Comparison of ENCODE assay signal across 7 cellular contexts in the genomic region with DNA sequence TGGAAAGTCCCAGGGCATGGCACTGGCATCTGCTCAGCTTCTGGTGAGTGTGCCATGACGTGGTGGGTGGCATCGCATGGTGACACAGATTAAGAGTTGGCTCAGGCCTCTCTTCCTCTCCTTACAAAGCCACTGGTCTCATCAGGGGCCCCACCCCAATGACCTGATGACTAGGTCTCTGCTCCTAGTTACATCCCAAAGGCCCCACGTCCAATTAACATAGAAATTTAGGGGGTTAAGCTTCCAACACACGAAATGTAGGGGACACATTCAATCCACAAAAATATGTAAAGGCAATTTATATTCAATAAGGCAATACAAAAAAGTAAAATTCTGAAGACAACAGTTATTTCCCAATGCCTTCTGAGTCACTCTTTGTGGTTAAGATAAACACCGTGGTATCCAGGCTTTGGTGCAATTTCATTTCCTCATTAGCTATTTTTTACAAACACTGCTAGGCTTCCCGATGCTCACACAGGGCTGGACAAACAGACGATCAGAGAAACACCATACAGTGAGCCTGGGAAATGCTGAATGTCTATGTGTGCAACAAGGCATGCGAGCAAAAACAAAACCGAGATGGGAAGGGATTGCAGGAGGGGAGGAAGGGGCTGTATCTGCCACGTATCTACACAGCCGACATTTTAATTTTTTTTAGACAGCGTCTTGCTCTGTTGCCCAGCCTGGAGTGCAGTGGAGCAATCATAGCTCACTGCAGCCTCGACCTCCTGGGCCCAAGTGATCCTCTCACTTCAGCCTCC.
DNase-seq lines count a peak whose midpoint lies in the region; ATAC-seq and TF ChIP-seq lines count a peak whose summit lies in the region.

No MANE protein-coding gene starts in this region.

- no peak overlapping the region for H3K4me3 ChIP-seq in breast epithelium

- H3K27ac ChIP-seq in breast epithelium = peak overlapping the region; percentile 84 to 87

- peak in 1 of 2 donors; percentile 39 for DNase-seq in breast epithelium (ENCODE audit: low spot score in 2 of 2)
- peak; percentile 87 for DNase-seq in mesenteric fat pad (ENCODE audit: low spot score)
- no peak for DNase-seq in middle frontal gyrus (ENCODE audit: extremely low spot score, low spot score)
- DNase-seq in NCI-H1105 treated with DMSO at 0.1 percent for 48 hours (lab: John Stamatoyannopoulos, UW) = no peak

- H3K27me3 ChIP-seq in breast epithelium = no peaks in the 10 kb centered on the region

- peaks cover 0 to 4% of the 10 kb centered on the region in 2 donors for H3K4me1 ChIP-seq in breast epithelium

- no peak for TF ChIP-seq POLR2A in breast epithelium (IDR thresholded peaks at IDR 0.05)

- intact Hi-C loops in breast epithelium (cut with DNase I; ENCODE audit: low total_unique reads) = no loop called here

- ATAC-seq in GM18858 (IDR thresholded peaks at IDR 0.05; ENCODE audit: unreplicated experiment) (peak; percentile 28), HG03159 (IDR thresholded peaks at IDR 0.05; ENCODE audit: unreplicated experiment) (peak; percentile 36), SK-N-SH treated with all-trans-retinoic acid at 6 μM for 48 hours (peak; percentile 25)

- no peaks in the 10 kb centered on the region for H3K9me3 ChIP-seq in breast epithelium

- TF ChIP-seq CTCF in breast epithelium (IDR thresholded peaks at IDR 0.05) = no peak

- no peaks in the 10 kb centered on the region for H3K36me3 ChIP-seq in breast epithelium

TF ChIP-seq in SK-N-SH treated with all-trans-retinoic acid at 6 μM for 48 hours, 23 proteins besides CTCF, POLR2A, EP300 and RAD21:
- TF ChIP-seq, protein P1, sequence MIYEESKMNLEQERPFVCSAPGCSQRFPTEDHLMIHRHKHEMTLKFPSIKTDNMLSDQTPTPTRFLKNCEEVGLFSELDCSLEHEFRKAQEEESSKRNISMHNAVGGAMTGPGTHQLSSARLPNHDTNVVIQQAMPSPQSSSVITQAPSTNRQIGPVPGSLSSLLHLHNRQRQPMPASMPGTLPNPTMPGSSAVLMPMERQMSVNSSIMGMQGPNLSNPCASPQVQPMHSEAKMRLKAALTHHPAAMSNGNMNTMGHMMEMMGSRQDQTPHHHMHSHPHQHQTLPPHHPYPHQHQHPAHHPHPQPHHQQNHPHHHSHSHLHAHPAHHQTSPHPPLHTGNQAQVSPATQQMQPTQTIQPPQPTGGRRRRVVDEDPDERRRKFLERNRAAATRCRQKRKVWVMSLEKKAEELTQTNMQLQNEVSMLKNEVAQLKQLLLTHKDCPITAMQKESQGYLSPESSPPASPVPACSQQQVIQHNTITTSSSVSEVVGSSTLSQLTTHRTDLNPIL (CRISPR knock-in tag; IDR thresholded peaks at IDR 0.05; ENCODE audit: low read depth) = no peak
- TF ChIP-seq GLIS3 (CRISPR knock-in tag; IDR thresholded peaks at IDR 0.05) (no peak), ZFP3 (CRISPR knock-in tag; IDR thresholded peaks at IDR 0.05) (no peak), TOX (CRISPR knock-in tag; IDR thresholded peaks at IDR 0.05; ENCODE audit: borderline replicate concordance) (no peak), ESRRG (CRISPR knock-in tag; IDR thresholded peaks at IDR 0.05) (no peak), RARB (CRISPR knock-in tag; IDR thresholded peaks at IDR 0.05) (no peak), ZNF565 (CRISPR knock-in tag; conservative IDR thresholded peaks at IDR 0.05; ENCODE audit: low read depth) (no peak), ISL1 (CRISPR knock-in tag; IDR thresholded peaks at IDR 0.05) (no peak), ARNTL (CRISPR knock-in tag; IDR thresholded peaks at IDR 0.05; ENCODE audit: borderline replicate concordance, low read depth) (no peak)
- TF ChIP-seq, protein P2, sequence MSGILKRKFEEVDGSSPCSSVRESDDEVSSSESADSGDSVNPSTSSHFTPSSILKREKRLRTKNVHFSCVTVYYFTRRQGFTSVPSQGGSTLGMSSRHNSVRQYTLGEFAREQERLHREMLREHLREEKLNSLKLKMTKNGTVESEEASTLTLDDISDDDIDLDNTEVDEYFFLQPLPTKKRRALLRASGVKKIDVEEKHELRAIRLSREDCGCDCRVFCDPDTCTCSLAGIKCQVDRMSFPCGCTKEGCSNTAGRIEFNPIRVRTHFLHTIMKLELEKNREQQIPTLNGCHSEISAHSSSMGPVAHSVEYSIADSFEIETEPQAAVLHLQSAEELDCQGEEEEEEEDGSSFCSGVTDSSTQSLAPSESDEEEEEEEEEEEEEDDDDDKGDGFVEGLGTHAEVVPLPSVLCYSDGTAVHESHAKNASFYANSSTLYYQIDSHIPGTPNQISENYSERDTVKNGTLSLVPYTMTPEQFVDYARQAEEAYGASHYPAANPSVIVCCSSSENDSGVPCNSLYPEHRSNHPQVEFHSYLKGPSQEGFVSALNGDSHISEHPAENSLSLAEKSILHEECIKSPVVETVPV (CRISPR knock-in tag; IDR thresholded peaks at IDR 0.05) = no peak
TF ChIP-seq in SK-N-SH treated with all-trans-retinoic acid at 6 μM for 48 hours: peak in this region for 0.
